8 cellular contexts compared by ENCODE assay signal in the genomic region with DNA sequence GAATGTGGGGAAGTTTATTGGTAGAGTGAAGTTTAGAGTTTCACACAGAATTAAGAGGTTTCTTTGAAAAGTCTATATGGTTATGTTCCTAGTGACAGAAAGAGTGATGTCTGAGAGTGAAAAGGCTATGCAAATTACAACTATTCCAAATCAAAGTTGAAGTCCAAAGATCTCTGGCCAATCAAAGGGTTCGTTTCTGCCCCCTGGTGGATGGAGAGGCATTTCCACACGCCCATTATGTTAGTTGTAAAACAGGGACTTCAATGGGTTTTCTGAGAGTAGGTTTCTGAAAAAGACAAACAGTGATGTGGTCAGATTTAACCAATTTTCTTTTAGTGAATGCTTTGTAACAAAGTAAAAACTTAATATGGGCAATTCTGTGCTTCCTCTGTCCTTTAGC.
DNase-seq lines count a peak whose midpoint lies in the region; ATAC-seq and TF ChIP-seq lines count a peak whose summit lies in the region.

No MANE protein-coding gene starts in this region.

- no peak overlapping the region for H3K4me3 Mint-ChIP-seq in stimulated activated naive B cell treated with anti-CD40 and anti-IgM and Interleukin-4, amounts not matched to agents 10 μg/mL and 1 μg/mL and 100 μg/mL, for 72 hours

- ATAC-seq in GM21390 (IDR thresholded peaks at IDR 0.05; ENCODE audit: unreplicated experiment) (peak; percentile 76), foreskin keratinocyte (no peak), omental fat pad (ENCODE audit: low FRiP score) (no peak)
- ATAC-seq in stimulated activated naive B cell treated with anti-CD40 and anti-IgM and Interleukin-4, amounts not matched to agents 10 μg/mL and 1 μg/mL and 100 μg/mL, for 72 hours (replicated peaks): no peak

- no peaks in the 10 kb centered on the region for H3K27me3 ChIP-seq in foreskin keratinocyte
- no peaks in the 10 kb centered on the region for H3K27me3 ChIP-seq in thyroid gland

- 9 to 14% methylated on average over 2 of the region's 2 CpGs for WGBS in thyroid gland, 2 donors

- H3K27me3 Mint-ChIP-seq in stimulated activated naive B cell treated with anti-CD40 and anti-IgM and Interleukin-4, amounts not matched to agents 10 μg/mL and 1 μg/mL and 100 μg/mL, for 72 hours: peaks cover 4 to 12% of the 10 kb centered on the region in 2 donors

- H3K4me1 ChIP-seq in foreskin keratinocyte (no peaks in the 10 kb centered on the region), thyroid gland (no peaks in the 10 kb centered on the region)

- H3K4me3 ChIP-seq in thyroid gland (replicated peaks in 1 of 3): no peak overlapping the region

- H3K9me3 ChIP-seq in thyroid gland: no peaks in the 10 kb centered on the region

- H3K36me3 ChIP-seq in thyroid gland: no peaks in the 10 kb centered on the region

- no peak overlapping the region for H3K27ac Mint-ChIP-seq in stimulated activated naive B cell treated with anti-CD40 and anti-IgM and Interleukin-4, amounts not matched to agents 10 μg/mL and 1 μg/mL and 100 μg/mL, for 72 hours

- no peaks in the 10 kb centered on the region for H3K36me3 Mint-ChIP-seq in stimulated activated naive B cell treated with anti-CD40 and anti-IgM and Interleukin-4, amounts not matched to agents 10 μg/mL and 1 μg/mL and 100 μg/mL, for 72 hours

- intact Hi-C loops in thyroid gland (cut with DNase I): no loop called here

- H3K4me1 Mint-ChIP-seq in stimulated activated naive B cell treated with anti-CD40 and anti-IgM and Interleukin-4, amounts not matched to agents 10 μg/mL and 1 μg/mL and 100 μg/mL, for 72 hours: no peaks in the 10 kb centered on the region

- TF ChIP-seq CTCF in foreskin keratinocyte (conservative IDR thresholded peaks at IDR 0.05) (peak; percentile 36), thyroid gland (IDR thresholded peaks at IDR 0.05) (peak in 5 of 6 experiments; percentile 22 to 65 (median 53)), omental fat pad (IDR thresholded peaks at IDR 0.05) (no peak)

- H3K27ac ChIP-seq in foreskin keratinocyte (no peak overlapping the region), thyroid gland (no peak overlapping the region)

- DNase-seq in NOMO-1 treated with DMSO at 0.1 percent for 48 hours (lab: John Stamatoyannopoulos, UW; ENCODE audit: unreplicated experiment) (peak; percentile 4), NOMO-1 treated with dmso at 0.1 percent for 144 hours (lab: John Stamatoyannopoulos, UW; ENCODE audit: unreplicated experiment) (no peak), NCI-H69 (lab: John Stamatoyannopoulos, UW) (peak; percentile 15), foreskin keratinocyte (no peak), thyroid gland (peak; percentile 41 to 64), omental fat pad (ENCODE audit: low spot score) (no peak)
- DNase-seq in stimulated activated naive B cell treated with anti-CD40 and anti-IgM and Interleukin-4, amounts not matched to agents 10 μg/mL and 1 μg/mL and 100 μg/mL, for 72 hours: no peak

- no peak for TF ChIP-seq POLR2A in thyroid gland (IDR thresholded peaks at IDR 0.05)

- H3K9me3 Mint-ChIP-seq in stimulated activated naive B cell treated with anti-CD40 and anti-IgM and Interleukin-4, amounts not matched to agents 10 μg/mL and 1 μg/mL and 100 μg/mL, for 72 hours: no peaks in the 10 kb centered on the region

Comparison
In these comparisons a context has a peak if more than half of its experiments do, and no peak if none do; other contexts are left out.
1. DNase-seq: peak in NOMO-1 treated with DMSO at 0.1 percent for 48 hours (single experiment), NCI-H69 (single experiment) and thyroid gland (2 of 2); none in NOMO-1 treated with dmso at 0.1 percent for 144 hours (single experiment), foreskin keratinocyte (0 of 2), stimulated activated naive B cell treated with anti-CD40 and anti-IgM and Interleukin-4, amounts not matched to agents 10 μg/mL and 1 μg/mL and 100 μg/mL, for 72 hours (single experiment) and omental fat pad (single experiment).
2. CTCF ChIP-seq: peak in foreskin keratinocyte (single experiment) and thyroid gland (5 of 6); none in omental fat pad (0 of 3).